Comparison of ENCODE assay signal across 2 cellular contexts in the genomic region with DNA sequence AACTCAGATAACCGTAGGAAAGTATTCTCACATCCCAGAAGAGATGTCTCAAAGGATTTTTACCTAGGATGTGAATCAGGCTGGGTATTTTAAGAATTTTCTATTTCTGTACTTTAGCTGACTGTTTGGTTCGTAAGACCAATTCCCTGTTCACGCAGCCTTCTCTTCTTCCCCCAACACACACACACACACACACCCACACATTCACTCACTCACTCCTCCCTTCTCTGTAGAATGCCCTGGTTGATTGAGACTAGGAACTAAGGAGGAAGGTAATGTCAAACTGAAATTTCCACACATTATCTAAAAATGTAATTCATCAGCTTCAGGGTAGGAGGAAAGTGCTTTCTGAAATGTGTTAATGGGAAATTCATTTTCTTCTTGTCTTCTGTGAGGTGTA.
TF ChIP-seq lines count a peak whose summit lies in the region.

No MANE protein-coding gene starts in this region.

TF ChIP-seq in GM23338, 12 proteins besides CTCF, POLR2A, EP300 and RAD21 (continued from another document):
- TF ChIP-seq, protein P1, sequence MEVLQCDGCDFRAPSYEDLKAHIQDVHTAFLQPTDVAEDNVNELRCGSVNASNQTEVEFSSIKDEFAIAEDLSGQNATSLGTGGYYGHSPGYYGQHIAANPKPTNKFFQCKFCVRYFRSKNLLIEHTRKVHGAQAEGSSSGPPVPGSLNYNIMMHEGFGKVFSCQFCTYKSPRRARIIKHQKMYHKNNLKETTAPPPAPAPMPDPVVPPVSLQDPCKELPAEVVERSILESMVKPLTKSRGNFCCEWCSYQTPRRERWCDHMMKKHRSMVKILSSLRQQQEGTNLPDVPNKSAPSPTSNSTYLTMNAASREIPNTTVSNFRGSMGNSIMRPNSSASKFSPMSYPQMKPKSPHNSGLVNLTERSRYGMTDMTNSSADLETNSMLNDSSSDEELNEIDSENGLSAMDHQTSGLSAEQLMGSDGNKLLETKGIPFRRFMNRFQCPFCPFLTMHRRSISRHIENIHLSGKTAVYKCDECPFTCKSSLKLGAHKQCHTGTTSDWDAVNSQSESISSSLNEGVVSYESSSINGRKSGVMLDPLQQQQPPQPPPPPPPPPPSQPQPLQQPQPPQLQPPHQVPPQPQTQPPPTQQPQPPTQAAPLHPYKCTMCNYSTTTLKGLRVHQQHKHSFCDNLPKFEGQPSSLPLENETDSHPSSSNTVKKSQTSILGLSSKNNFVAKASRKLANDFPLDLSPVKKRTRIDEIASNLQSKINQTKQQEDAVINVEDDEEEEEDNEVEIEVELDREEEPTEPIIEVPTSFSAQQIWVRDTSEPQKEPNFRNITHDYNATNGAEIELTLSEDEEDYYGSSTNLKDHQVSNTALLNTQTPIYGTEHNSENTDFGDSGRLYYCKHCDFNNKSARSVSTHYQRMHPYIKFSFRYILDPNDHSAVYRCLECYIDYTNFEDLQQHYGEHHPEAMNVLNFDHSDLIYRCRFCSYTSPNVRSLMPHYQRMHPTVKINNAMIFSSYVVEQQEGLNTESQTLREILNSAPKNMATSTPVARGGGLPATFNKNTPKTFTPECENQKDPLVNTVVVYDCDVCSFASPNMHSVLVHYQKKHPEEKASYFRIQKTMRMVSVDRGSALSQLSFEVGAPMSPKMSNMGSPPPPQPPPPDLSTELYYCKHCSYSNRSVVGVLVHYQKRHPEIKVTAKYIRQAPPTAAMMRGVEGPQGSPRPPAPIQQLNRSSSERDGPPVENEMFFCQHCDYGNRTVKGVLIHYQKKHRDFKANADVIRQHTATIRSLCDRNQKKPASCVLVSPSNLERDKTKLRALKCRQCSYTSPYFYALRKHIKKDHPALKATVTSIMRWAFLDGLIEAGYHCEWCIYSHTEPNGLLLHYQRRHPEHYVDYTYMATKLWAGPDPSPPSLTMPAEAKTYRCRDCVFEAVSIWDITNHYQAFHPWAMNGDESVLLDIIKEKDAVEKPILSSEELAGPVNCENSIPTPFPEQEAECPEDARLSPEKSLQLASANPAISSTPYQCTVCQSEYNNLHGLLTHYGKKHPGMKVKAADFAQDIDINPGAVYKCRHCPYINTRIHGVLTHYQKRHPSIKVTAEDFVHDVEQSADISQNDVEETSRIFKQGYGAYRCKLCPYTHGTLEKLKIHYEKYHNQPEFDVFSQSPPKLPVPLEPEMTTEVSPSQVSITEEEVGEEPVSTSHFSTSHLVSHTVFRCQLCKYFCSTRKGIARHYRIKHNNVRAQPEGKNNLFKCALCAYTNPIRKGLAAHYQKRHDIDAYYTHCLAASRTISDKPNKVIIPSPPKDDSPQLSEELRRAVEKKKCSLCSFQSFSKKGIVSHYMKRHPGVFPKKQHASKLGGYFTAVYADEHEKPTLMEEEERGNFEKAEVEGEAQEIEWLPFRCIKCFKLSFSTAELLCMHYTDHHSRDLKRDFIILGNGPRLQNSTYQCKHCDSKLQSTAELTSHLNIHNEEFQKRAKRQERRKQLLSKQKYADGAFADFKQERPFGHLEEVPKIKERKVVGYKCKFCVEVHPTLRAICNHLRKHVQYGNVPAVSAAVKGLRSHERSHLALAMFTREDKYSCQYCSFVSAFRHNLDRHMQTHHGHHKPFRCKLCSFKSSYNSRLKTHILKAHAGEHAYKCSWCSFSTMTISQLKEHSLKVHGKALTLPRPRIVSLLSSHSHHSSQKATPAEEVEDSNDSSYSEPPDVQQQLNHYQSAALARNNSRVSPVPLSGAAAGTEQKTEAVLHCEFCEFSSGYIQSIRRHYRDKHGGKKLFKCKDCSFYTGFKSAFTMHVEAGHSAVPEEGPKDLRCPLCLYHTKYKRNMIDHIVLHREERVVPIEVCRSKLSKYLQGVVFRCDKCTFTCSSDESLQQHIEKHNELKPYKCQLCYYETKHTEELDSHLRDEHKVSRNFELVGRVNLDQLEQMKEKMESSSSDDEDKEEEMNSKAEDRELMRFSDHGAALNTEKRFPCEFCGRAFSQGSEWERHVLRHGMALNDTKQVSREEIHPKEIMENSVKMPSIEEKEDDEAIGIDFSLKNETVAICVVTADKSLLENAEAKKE (CRISPR knock-in tag; IDR thresholded peaks at IDR 0.05): no peak
- TF ChIP-seq ZNF331 (CRISPR knock-in tag; IDR thresholded peaks at IDR 0.05; ENCODE audit: low read depth) (no peak), CREB1 (CRISPR knock-in tag; IDR thresholded peaks at IDR 0.05; ENCODE audit: low read depth) (no peak)

TF ChIP-seq in WTC11, 78 proteins besides CTCF, POLR2A, EP300 and RAD21 (continued from another document):
- TF ChIP-seq, protein P2, sequence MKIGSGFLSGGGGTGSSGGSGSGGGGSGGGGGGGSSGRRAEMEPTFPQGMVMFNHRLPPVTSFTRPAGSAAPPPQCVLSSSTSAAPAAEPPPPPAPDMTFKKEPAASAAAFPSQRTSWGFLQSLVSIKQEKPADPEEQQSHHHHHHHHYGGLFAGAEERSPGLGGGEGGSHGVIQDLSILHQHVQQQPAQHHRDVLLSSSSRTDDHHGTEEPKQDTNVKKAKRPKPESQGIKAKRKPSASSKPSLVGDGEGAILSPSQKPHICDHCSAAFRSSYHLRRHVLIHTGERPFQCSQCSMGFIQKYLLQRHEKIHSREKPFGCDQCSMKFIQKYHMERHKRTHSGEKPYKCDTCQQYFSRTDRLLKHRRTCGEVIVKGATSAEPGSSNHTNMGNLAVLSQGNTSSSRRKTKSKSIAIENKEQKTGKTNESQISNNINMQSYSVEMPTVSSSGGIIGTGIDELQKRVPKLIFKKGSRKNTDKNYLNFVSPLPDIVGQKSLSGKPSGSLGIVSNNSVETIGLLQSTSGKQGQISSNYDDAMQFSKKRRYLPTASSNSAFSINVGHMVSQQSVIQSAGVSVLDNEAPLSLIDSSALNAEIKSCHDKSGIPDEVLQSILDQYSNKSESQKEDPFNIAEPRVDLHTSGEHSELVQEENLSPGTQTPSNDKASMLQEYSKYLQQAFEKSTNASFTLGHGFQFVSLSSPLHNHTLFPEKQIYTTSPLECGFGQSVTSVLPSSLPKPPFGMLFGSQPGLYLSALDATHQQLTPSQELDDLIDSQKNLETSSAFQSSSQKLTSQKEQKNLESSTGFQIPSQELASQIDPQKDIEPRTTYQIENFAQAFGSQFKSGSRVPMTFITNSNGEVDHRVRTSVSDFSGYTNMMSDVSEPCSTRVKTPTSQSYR (CRISPR knock-in tag; IDR thresholded peaks at IDR 0.05): no peak
- TF ChIP-seq, protein P3, sequence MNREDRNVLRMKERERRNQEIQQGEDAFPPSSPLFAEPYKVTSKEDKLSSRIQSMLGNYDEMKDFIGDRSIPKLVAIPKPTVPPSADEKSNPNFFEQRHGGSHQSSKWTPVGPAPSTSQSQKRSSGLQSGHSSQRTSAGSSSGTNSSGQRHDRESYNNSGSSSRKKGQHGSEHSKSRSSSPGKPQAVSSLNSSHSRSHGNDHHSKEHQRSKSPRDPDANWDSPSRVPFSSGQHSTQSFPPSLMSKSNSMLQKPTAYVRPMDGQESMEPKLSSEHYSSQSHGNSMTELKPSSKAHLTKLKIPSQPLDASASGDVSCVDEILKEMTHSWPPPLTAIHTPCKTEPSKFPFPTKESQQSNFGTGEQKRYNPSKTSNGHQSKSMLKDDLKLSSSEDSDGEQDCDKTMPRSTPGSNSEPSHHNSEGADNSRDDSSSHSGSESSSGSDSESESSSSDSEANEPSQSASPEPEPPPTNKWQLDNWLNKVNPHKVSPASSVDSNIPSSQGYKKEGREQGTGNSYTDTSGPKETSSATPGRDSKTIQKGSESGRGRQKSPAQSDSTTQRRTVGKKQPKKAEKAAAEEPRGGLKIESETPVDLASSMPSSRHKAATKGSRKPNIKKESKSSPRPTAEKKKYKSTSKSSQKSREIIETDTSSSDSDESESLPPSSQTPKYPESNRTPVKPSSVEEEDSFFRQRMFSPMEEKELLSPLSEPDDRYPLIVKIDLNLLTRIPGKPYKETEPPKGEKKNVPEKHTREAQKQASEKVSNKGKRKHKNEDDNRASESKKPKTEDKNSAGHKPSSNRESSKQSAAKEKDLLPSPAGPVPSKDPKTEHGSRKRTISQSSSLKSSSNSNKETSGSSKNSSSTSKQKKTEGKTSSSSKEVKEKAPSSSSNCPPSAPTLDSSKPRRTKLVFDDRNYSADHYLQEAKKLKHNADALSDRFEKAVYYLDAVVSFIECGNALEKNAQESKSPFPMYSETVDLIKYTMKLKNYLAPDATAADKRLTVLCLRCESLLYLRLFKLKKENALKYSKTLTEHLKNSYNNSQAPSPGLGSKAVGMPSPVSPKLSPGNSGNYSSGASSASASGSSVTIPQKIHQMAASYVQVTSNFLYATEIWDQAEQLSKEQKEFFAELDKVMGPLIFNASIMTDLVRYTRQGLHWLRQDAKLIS (CRISPR knock-in tag; IDR thresholded peaks at IDR 0.05; ENCODE audit: borderline replicate concordance): no peak
- TF ChIP-seq, protein P4, sequence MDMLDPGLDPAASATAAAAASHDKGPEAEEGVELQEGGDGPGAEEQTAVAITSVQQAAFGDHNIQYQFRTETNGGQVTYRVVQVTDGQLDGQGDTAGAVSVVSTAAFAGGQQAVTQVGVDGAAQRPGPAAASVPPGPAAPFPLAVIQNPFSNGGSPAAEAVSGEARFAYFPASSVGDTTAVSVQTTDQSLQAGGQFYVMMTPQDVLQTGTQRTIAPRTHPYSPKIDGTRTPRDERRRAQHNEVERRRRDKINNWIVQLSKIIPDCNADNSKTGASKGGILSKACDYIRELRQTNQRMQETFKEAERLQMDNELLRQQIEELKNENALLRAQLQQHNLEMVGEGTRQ (CRISPR knock-in tag; IDR thresholded peaks at IDR 0.05): no peak
